Comparison of ENCODE assay signal across 17 cellular contexts in the genomic region with DNA sequence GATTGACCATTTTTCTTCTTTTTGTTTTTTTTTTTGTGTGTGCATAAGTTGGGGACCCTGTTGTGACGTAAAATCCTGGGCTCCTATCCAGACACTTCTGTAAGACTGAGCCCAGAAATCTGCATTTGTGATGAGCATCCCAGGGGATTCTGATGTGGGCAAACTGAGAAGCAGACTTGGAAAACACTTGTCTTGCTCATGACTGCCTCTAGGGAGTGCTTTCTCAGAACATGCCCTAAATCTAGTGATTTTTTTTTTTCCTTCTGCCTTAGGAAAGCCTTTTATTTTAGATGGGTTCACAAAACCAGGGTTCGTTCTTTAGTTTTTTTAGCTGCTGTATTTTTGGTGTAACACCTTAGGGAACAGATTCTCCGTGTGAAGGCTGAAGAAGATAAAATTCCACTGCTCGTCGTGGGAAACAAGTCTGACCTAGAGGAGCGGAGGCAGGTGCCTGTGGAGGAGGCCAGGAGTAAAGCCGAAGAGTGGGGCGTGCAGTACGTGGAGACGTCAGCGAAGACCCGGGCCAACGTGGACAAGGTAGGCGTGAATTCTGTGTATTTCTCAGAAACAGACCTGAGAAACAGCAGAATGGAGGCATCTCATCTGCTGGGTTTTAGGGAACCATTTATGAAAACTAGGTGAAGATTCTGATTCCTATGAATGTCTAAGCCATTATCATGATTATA. TPM values are rescaled to one million over a fixed set of nuclear protein-coding genes. Genes with fewer than 3 reads are reported as not detected.
DNase-seq lines count a peak whose midpoint lies in the region; ATAC-seq, FAIRE-seq and TF ChIP-seq lines count a peak whose summit lies in the region.
"Had no signal": no experiment of that assay in that cellular context is flagged by ENCODE, and none has a peak within 500 bp of the region (broad histone marks: within the 10 kb centered on the region; RNA-seq: fewer than 3 reads in every experiment).

No MANE protein-coding gene starts in this region.

- TF ChIP-seq CTCF in HepG2 (CRISPR knock-in tag; IDR thresholded peaks at IDR 0.05): no peak
- TF ChIP-seq CTCF in right lobe of liver (IDR thresholded peaks at IDR 0.05): no peak

- peak overlapping the region; percentile 12 for H3K4me3 Mint-ChIP-seq in activated T-helper 1 cell treated with anti-CD3 and anti-CD28 coated beads, Interleukin-12 subunit alpha, Interleukin-12 subunit beta, Interleukin-2, Interleukin-4 antibody, amounts not matched to agents 30 ng/mL and 10 ng/mL and 1 ng/mL, durations not matched to agents 14 hours and 24 hours and 36 hours
- no peak overlapping the region for H3K4me3 Mint-ChIP-seq in activated CD4-positive, alpha-beta T cell treated with anti-CD3 and anti-CD28 coated beads for 36 hours
- H3K4me3 Mint-ChIP-seq: central memory CD8-positive, alpha-beta T cell had no signal

- H3K36me3 Mint-ChIP-seq in activated T-helper 1 cell treated with anti-CD3 and anti-CD28 coated beads, Interleukin-12 subunit alpha, Interleukin-12 subunit beta, Interleukin-2, Interleukin-4 antibody, amounts not matched to agents 30 ng/mL and 10 ng/mL and 1 ng/mL, durations not matched to agents 14 hours and 24 hours and 36 hours (ENCODE audit: low read depth): peaks cover 53% of the 10 kb centered on the region
- H3K36me3 Mint-ChIP-seq in activated CD4-positive, alpha-beta T cell treated with anti-CD3 and anti-CD28 coated beads for 36 hours (ENCODE audit: low read depth): peaks cover 31% of the 10 kb centered on the region

- DNase-seq in HepG2 (ENCODE audit: low spot score) (no peak), right lobe of liver (no peak), iPS-NIHi11 (ENCODE audit: low spot score) (peak; percentile 45), nucleus accumbens (lab: John Stamatoyannopoulos, UW) (no peak), SJCRH30 (no peak), NCI-H446 treated with DMSO at 0.1 percent for 48 hours (lab: John Stamatoyannopoulos, UW) (no peak)
- DNase-seq in activated T-helper 1 cell treated with anti-CD3 and anti-CD28 coated beads, Interleukin-12 subunit alpha, Interleukin-12 subunit beta, Interleukin-2, Interleukin-4 antibody, amounts not matched to agents 30 ng/mL and 10 ng/mL and 1 ng/mL, durations not matched to agents 14 hours and 24 hours and 36 hours (ENCODE audit: low spot score): no peak
- no peak for DNase-seq in activated CD4-positive, alpha-beta T cell treated with anti-CD3 and anti-CD28 coated beads for 36 hours
- DNase-seq: activated CD4-positive, alpha-beta T cell treated with anti-CD3 and anti-CD28 coated beads, Interleukin-2, amount 50 U/mL, for 48 hours; activated gamma-delta T cell treated with Interleukin-2 at 50 U/mL for 16 hours; NK-92 treated with Interleukin-12 subunit alpha and Interleukin-12 subunit beta, amount 100 ng/mL, for 24 hours; pancreas; stimulated activated CD4-positive, alpha-beta T cell treated with anti-CD3 and anti-CD28 coated beads, Interleukin-15, amount 100 ng/mL, for 24 hours had no signal

- H3K27me3 ChIP-seq in HepG2 (ENCODE audit: control insufficient read depth in 1 of 2, insufficient read depth in 2 of 2, low read length in 2 of 2) (no peaks in the 10 kb centered on the region), right lobe of liver (no peaks in the 10 kb centered on the region), SJCRH30 (no peaks in the 10 kb centered on the region)
- H3K27me3 ChIP-seq: BLaER1, pancreas had no signal

- H3K79me2 ChIP-seq in HepG2 (ENCODE audit: insufficient read depth, low read length): no peaks in the 10 kb centered on the region

- in situ Hi-C loops in HepG2 (cut with HindIII; ENCODE audit: extremely low pct_ligation_motif_present, low pct_unique_long_range_greater_than_20kb): no loop called here

- TF ChIP-seq EP300 in HepG2 (IDR thresholded peaks at IDR 0.05; ENCODE audit: low read depth in 2 of 2, low read length in 2 of 2): no peak
- no peak for TF ChIP-seq EP300 in HepG2 (CRISPR knock-in tag; IDR thresholded peaks at IDR 0.05; ENCODE audit: borderline replicate concordance)

- no peak for TF ChIP-seq POLR2A in HepG2 (IDR thresholded peaks at IDR 0.05; ENCODE audit: insufficient read depth in 1 of 2, low read depth in 2 of 2, low read length in 2 of 2)
- no peak for TF ChIP-seq POLR2A in right lobe of liver (IDR thresholded peaks at IDR 0.05)

- H3K4me1 ChIP-seq in HepG2 (ENCODE audit: insufficient read depth, low read length) (no peaks in the 10 kb centered on the region), right lobe of liver (no peaks in the 10 kb centered on the region), SJCRH30 (peaks cover 9% of the 10 kb centered on the region)
- H3K4me1 ChIP-seq: pancreas had no signal

- no peak for TF ChIP-seq RAD21 in HepG2 (CRISPR knock-in tag; IDR thresholded peaks at IDR 0.05)

- CTCF ChIA-PET in HepG2 (lab: Yijun Ruan, JAX; ENCODE audit: low intra/inter-chr PET ratio, low total read pairs): interaction anchor here (1.3 kb wide), 1 partner anchor 37 kb away, joined by 3 read pairs; a partner anchor contains a TSS
- CTCF ChIA-PET in activated CD4-positive, alpha-beta T cell treated with anti-CD3 and anti-CD28 coated beads for 36 hours (lab: Charles Lee): interaction anchor here (0.6 to 1.3 kb wide), 4 partner anchors 16 to 114 kb away, joined by 3 to 4 read pairs (median 4); no protein-coding TSS in a partner anchor

- H4K20me1 ChIP-seq in HepG2 (ENCODE audit: insufficient read depth, low read length): no peaks in the 10 kb centered on the region
- H4K20me1 ChIP-seq: BLaER1 had no signal

- no peaks in the 10 kb centered on the region for H3K27me3 Mint-ChIP-seq in activated T-helper 1 cell treated with anti-CD3 and anti-CD28 coated beads, Interleukin-12 subunit alpha, Interleukin-12 subunit beta, Interleukin-2, Interleukin-4 antibody, amounts not matched to agents 30 ng/mL and 10 ng/mL and 1 ng/mL, durations not matched to agents 14 hours and 24 hours and 36 hours (ENCODE audit: insufficient read depth)
- H3K27me3 Mint-ChIP-seq in activated CD4-positive, alpha-beta T cell treated with anti-CD3 and anti-CD28 coated beads for 36 hours: no peaks in the 10 kb centered on the region
- H3K27me3 Mint-ChIP-seq: central memory CD8-positive, alpha-beta T cell had no signal

- H3K27ac ChIP-seq in HepG2 (ENCODE audit: extremely low read length, insufficient read depth, low read length) (no peak overlapping the region), right lobe of liver (no peak overlapping the region), SJCRH30 (no peak overlapping the region)
- H3K27ac ChIP-seq: BLaER1, pancreas had no signal

- H3K9me3 Mint-ChIP-seq in activated T-helper 1 cell treated with anti-CD3 and anti-CD28 coated beads, Interleukin-12 subunit alpha, Interleukin-12 subunit beta, Interleukin-2, Interleukin-4 antibody, amounts not matched to agents 30 ng/mL and 10 ng/mL and 1 ng/mL, durations not matched to agents 14 hours and 24 hours and 36 hours: no peaks in the 10 kb centered on the region
- H3K9me3 Mint-ChIP-seq in activated CD4-positive, alpha-beta T cell treated with anti-CD3 and anti-CD28 coated beads for 36 hours (ENCODE audit: low read depth): no peaks in the 10 kb centered on the region
- H3K9me3 Mint-ChIP-seq: central memory CD8-positive, alpha-beta T cell had no signal

- H3K36me3 ChIP-seq in HepG2 (replicated peaks in 1 of 2; ENCODE audit: control insufficient read depth in 1 of 2, insufficient read depth in 2 of 2, low read length in 2 of 2) (peaks cover 8 to 40% of the 10 kb centered on the region in 2 experiments), right lobe of liver (peaks cover 0 to 25% (median 6%) of the 10 kb centered on the region in 4 donors), SJCRH30 (no peaks in the 10 kb centered on the region; the same call in 1 of the 2 replicates)

- ATAC-seq in HepG2 (peak; percentile 64), right lobe of liver (no peak)
- no peak for ATAC-seq in activated CD4-positive, alpha-beta T cell treated with anti-CD3 and anti-CD28 coated beads for 36 hours
- ATAC-seq: esophagus mucosa, pancreas had no signal

- H3K27ac Mint-ChIP-seq in activated T-helper 1 cell treated with anti-CD3 and anti-CD28 coated beads, Interleukin-12 subunit alpha, Interleukin-12 subunit beta, Interleukin-2, Interleukin-4 antibody, amounts not matched to agents 30 ng/mL and 10 ng/mL and 1 ng/mL, durations not matched to agents 14 hours and 24 hours and 36 hours: peak overlapping the region; percentile 47
- no peak overlapping the region for H3K27ac Mint-ChIP-seq in activated CD4-positive, alpha-beta T cell treated with anti-CD3 and anti-CD28 coated beads for 36 hours

- intact Hi-C loops in HepG2 (cut with micrococcal nuclease; ENCODE audit: unreplicated experiment) (no loop called here), right lobe of liver (cut with DNase I) (no loop called here)
- intact Hi-C loops in activated T-helper 1 cell treated with anti-CD3 and anti-CD28 coated beads, Interleukin-12 subunit alpha, Interleukin-12 subunit beta, Interleukin-2, Interleukin-4 antibody, amounts not matched to agents 30 ng/mL and 10 ng/mL and 1 ng/mL, durations not matched to agents 14 hours and 24 hours and 36 hours (cut with micrococcal nuclease): no loop called here
- intact Hi-C loops in activated CD4-positive, alpha-beta T cell treated with anti-CD3 and anti-CD28 coated beads for 36 hours (cut with DNase I, micrococcal nuclease): no loop called here

- 97% methylated on average over 14 of the region's 14 CpGs for WGBS in HepG2 (ENCODE audit: low lambda C conversion rate)
- 92% methylated on average over 14 of the region's 14 CpGs for WGBS in right lobe of liver (ENCODE audit: insufficient coverage, low coverage, low lambda C conversion rate, missing lambda C conversion rate)

- no peak overlapping the region for H2AFZ ChIP-seq in HepG2 (ENCODE audit: low read length)

- no peak overlapping the region for H3K9ac ChIP-seq in HepG2 (ENCODE audit: insufficient read depth, low read depth, low read length)
- H3K9ac ChIP-seq: BLaER1 had no signal

- no TSS peak for BruUV-seq in HepG2 (replicated peaks; lab: Mats Ljungman, UMichigan)

- peak; percentile 46 for FAIRE-seq in HepG2 (lab: Jason Lieb, UNC)
- FAIRE-seq: pancreas had no signal

- H3K9me3 ChIP-seq in HepG2 (ENCODE audit: low read length) (no peaks in the 10 kb centered on the region), right lobe of liver (no peaks in the 10 kb centered on the region), SJCRH30 (replicated peaks) (no peaks in the 10 kb centered on the region)
- H3K9me3 ChIP-seq: BLaER1, pancreas had no signal

- no peak overlapping the region for H3K4me3 ChIP-seq in HepG2 (replicated peaks in 1 of 3; ENCODE audit: insufficient read depth in 1 of 3, low read depth in 2 of 3, low read length in 3 of 3)
- H3K4me3 ChIP-seq in right lobe of liver: no peak overlapping the region
- H3K4me3 ChIP-seq in SJCRH30: no peak overlapping the region
- H3K4me3 ChIP-seq: BLaER1, pancreas had no signal

- H3K4me2 ChIP-seq in HepG2 (ENCODE audit: low read depth, low read length): no peak overlapping the region
- H3K4me2 ChIP-seq: BLaER1 had no signal

- POLR2A ChIA-PET in HepG2 (lab: Yijun Ruan, JAX): no interaction called here
- POLR2A ChIA-PET in activated CD4-positive, alpha-beta T cell treated with anti-CD3 and anti-CD28 coated beads for 36 hours (lab: Charles Lee): interaction anchor here (0.6 kb wide), 1 partner anchor 10 kb away, joined by 3 read pairs; no protein-coding TSS in a partner anchor

- peaks cover 80% of the 10 kb centered on the region for H3K4me1 Mint-ChIP-seq in activated T-helper 1 cell treated with anti-CD3 and anti-CD28 coated beads, Interleukin-12 subunit alpha, Interleukin-12 subunit beta, Interleukin-2, Interleukin-4 antibody, amounts not matched to agents 30 ng/mL and 10 ng/mL and 1 ng/mL, durations not matched to agents 14 hours and 24 hours and 36 hours (ENCODE audit: low read depth)
- H3K4me1 Mint-ChIP-seq in activated CD4-positive, alpha-beta T cell treated with anti-CD3 and anti-CD28 coated beads for 36 hours: peaks cover 29% of the 10 kb centered on the region

RNA-seq across cellular contexts. Expression of a gene that starts 36.7 kb away (rescaled TPM):
- total RNA-seq in HepG2 (2016; rRNA removed; fragmentation: Illumina TruSeq; extraction: Trizol) (43.2 and 65.4 TPM in 2 replicates), right lobe of liver (10 to 100 TPM; 14.5 to 26.8 (median 18.6) TPM)
- 14.7 and 15.0 TPM in 2 replicates for total RNA-seq in HepG2 (2016; cell fraction: cytosol; rRNA removed; fragmentation: Illumina TruSeq; extraction: Trizol; ENCODE audit: low read depth)
- total RNA-seq in HepG2 (2016; cell fraction: insoluble cytoplasmic fraction; rRNA removed; fragmentation: Illumina TruSeq; extraction: Trizol): 46.9 and 63.2 TPM in 2 replicates
- total RNA-seq in HepG2 (2016; cell fraction: membrane; rRNA removed; fragmentation: Illumina TruSeq; extraction: Trizol): 40.6 and 40.7 TPM in 2 replicates
- 18.9 and 20.9 TPM in 2 replicates for total RNA-seq in HepG2 (2016; cell fraction: nucleus; rRNA removed; fragmentation: Illumina TruSeq; extraction: Trizol)
- polyA plus RNA-seq in HepG2 (2011; rRNA removed): 28.5 and 37.8 TPM in 2 replicates
- 27.1 and 34.7 TPM in 2 replicates for polyA plus RNA-seq in HepG2 (2011; cell fraction: cytosol; rRNA removed)
- polyA plus RNA-seq in HepG2 (2011; cell fraction: nucleus; rRNA removed): 7.9 and 9.7 TPM in 2 replicates
- 25.9 and 28.9 TPM in 2 replicates for polyA plus RNA-seq in HepG2 (2012)
- 17.5 and 21.3 TPM in 2 replicates for polyA plus RNA-seq in HepG2 (2016; cell fraction: cytosol; fragmentation: Illumina TruSeq; extraction: Trizol; ENCODE audit: low read depth)
- polyA plus RNA-seq in HepG2 (2016; cell fraction: insoluble cytoplasmic fraction; fragmentation: Illumina TruSeq; extraction: Trizol; ENCODE audit: low read depth): 77.8 and 83.3 TPM in 2 replicates
- polyA plus RNA-seq in HepG2 (2016; cell fraction: membrane; fragmentation: Illumina TruSeq; extraction: Trizol; ENCODE audit: low read depth): 40.5 and 41.2 TPM in 2 replicates
- 29.6 and 37.1 TPM in 2 replicates for polyA plus RNA-seq in HepG2 (2016; cell fraction: nucleus; fragmentation: Illumina TruSeq; extraction: Trizol; ENCODE audit: insufficient read depth, low read depth)
- 7.6 and 34.5 TPM in 2 replicates for polyA minus RNA-seq in HepG2 (2011; rRNA and poly(A)+ RNA removed; ENCODE audit: low replicate concordance)
- polyA minus RNA-seq in HepG2 (2011; cell fraction: cytosol; rRNA and poly(A)+ RNA removed): 18.2 and 26.6 TPM in 2 replicates
- polyA minus RNA-seq in HepG2 (2011; cell fraction: nucleus; rRNA and poly(A)+ RNA removed): 11.1 and 12.7 TPM in 2 replicates
- 79.7 and 84.2 TPM in 2 replicates for total RNA-seq in activated T-helper 1 cell treated with anti-CD3 and anti-CD28 coated beads, Interleukin-12 subunit alpha, Interleukin-12 subunit beta, Interleukin-2, Interleukin-4 antibody, amounts not matched to agents 30 ng/mL and 10 ng/mL and 1 ng/mL, durations not matched to agents 14 hours and 24 hours and 36 hours
- total RNA-seq in SJCRH30 (2014; rRNA removed; shearing (Covaris generic)): 33.3 and 35.8 TPM in 2 replicates
- total RNA-seq in activated CD4-positive, alpha-beta T cell treated with anti-CD3 and anti-CD28 coated beads for 36 hours: 10 to 100 TPM; 34.0 to 34.3 TPM

RNA-seq across cellular contexts. Expression of a gene that starts 56.6 kb away (rescaled TPM):
- total RNA-seq in HepG2 (2016; rRNA removed; fragmentation: Illumina TruSeq; extraction: Trizol) (0.17 and 0.20 TPM in 2 replicates), right lobe of liver (10 to 100 TPM in 3 of 6 experiments, 1 to 10 TPM in 2, under 1 TPM in 1; 0.37 to 15.9 (median 9.6) TPM)
- not detected in 2 replicates for total RNA-seq in HepG2 (2016; cell fraction: cytosol; rRNA removed; fragmentation: Illumina TruSeq; extraction: Trizol; ENCODE audit: low read depth)
- 0.09 and 0.19 TPM in 2 replicates for total RNA-seq in HepG2 (2016; cell fraction: insoluble cytoplasmic fraction; rRNA removed; fragmentation: Illumina TruSeq; extraction: Trizol)
- 0.09 and 0.10 TPM in 2 replicates for total RNA-seq in HepG2 (2016; cell fraction: membrane; rRNA removed; fragmentation: Illumina TruSeq; extraction: Trizol)
- total RNA-seq in HepG2 (2016; cell fraction: nucleus; rRNA removed; fragmentation: Illumina TruSeq; extraction: Trizol): 0.40 and 0.47 TPM in 2 replicates
- polyA plus RNA-seq in HepG2 (2011; rRNA removed): 1.7 and 2.4 TPM in 2 replicates
- polyA plus RNA-seq in HepG2 (2011; cell fraction: cytosol; rRNA removed): 2.2 and 2.3 TPM in 2 replicates
- polyA plus RNA-seq in HepG2 (2011; cell fraction: nucleus; rRNA removed): 2.0 and 2.4 TPM in 2 replicates
- polyA plus RNA-seq in HepG2 (2012): 0.34 and 0.88 TPM in 2 replicates
- 0.05 TPM in 1 of 2 replicates, not detected in the other for polyA plus RNA-seq in HepG2 (2016; cell fraction: cytosol; fragmentation: Illumina TruSeq; extraction: Trizol; ENCODE audit: low read depth)
- polyA plus RNA-seq in HepG2 (2016; cell fraction: insoluble cytoplasmic fraction; fragmentation: Illumina TruSeq; extraction: Trizol; ENCODE audit: low read depth): 0.10 and 0.17 TPM in 2 replicates
- polyA plus RNA-seq in HepG2 (2016; cell fraction: membrane; fragmentation: Illumina TruSeq; extraction: Trizol; ENCODE audit: low read depth): 0.06 TPM in 2 replicates
- 0.37 and 0.68 TPM in 2 replicates for polyA plus RNA-seq in HepG2 (2016; cell fraction: nucleus; fragmentation: Illumina TruSeq; extraction: Trizol; ENCODE audit: insufficient read depth, low read depth)
- polyA minus RNA-seq in HepG2 (2011; rRNA and poly(A)+ RNA removed; ENCODE audit: low replicate concordance): 4.0 TPM in 1 of 2 replicates, not detected in the other
- polyA minus RNA-seq in HepG2 (2011; cell fraction: cytosol; rRNA and poly(A)+ RNA removed): 2.7 TPM in 2 replicates
- 0.90 and 1.1 TPM in 2 replicates for polyA minus RNA-seq in HepG2 (2011; cell fraction: nucleus; rRNA and poly(A)+ RNA removed)
- not detected in 2 replicates for total RNA-seq in activated T-helper 1 cell treated with anti-CD3 and anti-CD28 coated beads, Interleukin-12 subunit alpha, Interleukin-12 subunit beta, Interleukin-2, Interleukin-4 antibody, amounts not matched to agents 30 ng/mL and 10 ng/mL and 1 ng/mL, durations not matched to agents 14 hours and 24 hours and 36 hours
- total RNA-seq in SJCRH30 (2014; rRNA removed; shearing (Covaris generic)): not detected in 2 replicates
- not detected for total RNA-seq in activated CD4-positive, alpha-beta T cell treated with anti-CD3 and anti-CD28 coated beads for 36 hours
- total RNA-seq: G401 had no signal
